In genomic region chr10:132418520-132419416, GRCh38 we compare ENCODE assay signal across 9 cellular contexts. TPM values are rescaled to one million over a fixed set of nuclear protein-coding genes. Genes with fewer than 3 reads are reported as not detected.
DNase-seq lines count a peak whose midpoint lies in the region; ATAC-seq and TF ChIP-seq lines count a peak whose summit lies in the region.
"Had no signal": no experiment of that assay in that cellular context is flagged by ENCODE, and none has a peak within 500 bp of the region (broad histone marks: within the 10 kb centered on the region; RNA-seq: fewer than 3 reads in every experiment).

No MANE protein-coding gene starts in this region.

- DNase-seq in DMS153 treated with DMSO at 0.1 percent for 48 hours (lab: John Stamatoyannopoulos, UW; ENCODE audit: unreplicated experiment): peak; percentile 60
- peak; percentile 21 for DNase-seq in NCI-H1092 treated with DMSO at 0.1 percent for 48 hours (lab: John Stamatoyannopoulos, UW)
- DNase-seq in coronary artery (ENCODE audit: low spot score): no peak
- peak; percentile 55 for DNase-seq in nephron progenitor cell
- no peak for DNase-seq in OCI-M2 (lab: John Stamatoyannopoulos, UW; ENCODE audit: unreplicated experiment)
- DNase-seq in dermis blood vessel endothelial cell: no peak
- DNase-seq in NCI-H774 (lab: John Stamatoyannopoulos, UW): no peak

- ATAC-seq in GM19452 (IDR thresholded peaks at IDR 0.05; ENCODE audit: unreplicated experiment): no peak

- TF ChIP-seq CTCF in coronary artery (IDR thresholded peaks at IDR 0.05) (no peak), nephron progenitor cell (IDR thresholded peaks at IDR 0.05) (no peak)

- no peak overlapping the region for H3K4me3 Mint-ChIP-seq in nephron progenitor cell
- H3K4me3 Mint-ChIP-seq: stimulated activated naive CD8-positive, alpha-beta T cell treated with anti-CD3 and anti-CD28 coated beads, Interleukin-15, Interleukin-2, amounts not matched to agents 100 ng/mL and 50 ng/mL, for 24 hours had no signal

- H3K4me1 Mint-ChIP-seq in nephron progenitor cell: peaks cover 64% of the 10 kb centered on the region

- H3K36me3 Mint-ChIP-seq in nephron progenitor cell (ENCODE audit: low read depth): peaks cover 6% of the 10 kb centered on the region

- no peak overlapping the region for H3K27ac Mint-ChIP-seq in nephron progenitor cell
- H3K27ac Mint-ChIP-seq: stimulated activated naive CD8-positive, alpha-beta T cell treated with anti-CD3 and anti-CD28 coated beads, Interleukin-15, Interleukin-2, amounts not matched to agents 100 ng/mL and 50 ng/mL, for 24 hours had no signal

- no peaks in the 10 kb centered on the region for H3K9me3 Mint-ChIP-seq in nephron progenitor cell
- H3K9me3 Mint-ChIP-seq: stimulated activated naive CD8-positive, alpha-beta T cell treated with anti-CD3 and anti-CD28 coated beads, Interleukin-15, Interleukin-2, amounts not matched to agents 100 ng/mL and 50 ng/mL, for 24 hours had no signal

- H3K4me3 ChIP-seq in coronary artery: no peak overlapping the region

- peaks cover 8% of the 10 kb centered on the region for H3K27me3 Mint-ChIP-seq in nephron progenitor cell (ENCODE audit: low read depth, poor library complexity)
- H3K27me3 Mint-ChIP-seq: stimulated activated naive CD8-positive, alpha-beta T cell treated with anti-CD3 and anti-CD28 coated beads, Interleukin-15, Interleukin-2, amounts not matched to agents 100 ng/mL and 50 ng/mL, for 24 hours had no signal

- H3K27ac ChIP-seq in coronary artery: peak overlapping the region; percentile 7 to 88

RNA-seq across cellular contexts. Expression of gene PWWP2B, which starts 21.8 kb away (rescaled TPM):
- 15.1 and 16.3 TPM in 2 replicates for total RNA-seq in dermis blood vessel endothelial cell

Comparison
In these comparisons a context has a peak if more than half of its experiments do, and no peak if none do; other contexts are left out.
1. DNase-seq: peak in DMS153 treated with DMSO at 0.1 percent for 48 hours (single experiment), NCI-H1092 treated with DMSO at 0.1 percent for 48 hours (single experiment) and nephron progenitor cell (single experiment); none in coronary artery (single experiment), OCI-M2 (single experiment), dermis blood vessel endothelial cell (single experiment) and NCI-H774 (single experiment).